ENCODE assay signal across 22 cellular contexts in the genomic region with DNA sequence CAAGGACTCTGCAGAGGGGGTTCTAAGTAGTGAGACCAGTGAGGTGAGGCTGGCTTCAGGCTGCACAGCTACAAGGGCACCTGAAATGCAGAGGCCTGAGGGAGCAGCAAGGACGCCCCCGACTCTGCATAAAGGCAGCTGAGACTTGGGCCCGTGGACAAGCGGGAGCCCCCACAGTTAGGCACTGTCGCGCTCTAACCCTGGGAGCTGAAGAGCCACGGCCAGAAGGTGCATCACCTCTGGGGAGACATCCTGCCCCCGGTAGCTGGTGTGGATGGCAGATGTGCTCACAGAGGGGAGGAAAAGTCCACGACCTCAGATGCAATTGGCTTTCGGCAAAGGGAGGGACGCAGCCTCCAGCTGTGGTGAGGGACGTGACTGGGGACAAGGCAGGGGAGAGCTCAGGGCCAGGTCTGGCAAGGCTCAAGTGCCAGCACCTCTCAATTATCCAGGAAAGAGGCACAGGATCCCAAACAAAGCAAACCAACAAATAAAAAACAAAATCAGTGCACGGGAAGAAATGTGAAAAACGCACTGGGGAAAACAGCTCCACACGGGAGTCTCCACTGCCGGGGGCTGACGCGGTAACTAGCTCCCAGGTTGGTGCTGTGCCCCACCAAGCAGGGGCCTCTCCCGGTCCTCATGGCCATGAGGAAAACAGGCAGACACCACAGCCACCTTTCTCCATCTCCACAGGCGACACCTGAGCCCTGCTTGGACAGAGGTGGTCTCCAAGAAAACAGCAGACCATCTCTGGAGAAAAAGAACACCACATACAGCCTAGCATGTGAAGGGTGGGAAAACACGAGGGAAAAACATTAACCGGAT. TPM values are rescaled to one million over a fixed set of nuclear protein-coding genes. Genes with fewer than 3 reads are reported as not detected.
"Had no signal": no experiment of that assay in that cellular context is flagged by ENCODE, and none has a peak within 500 bp of the region (broad histone marks: within the 10 kb centered on the region; RNA-seq: fewer than 3 reads in every experiment).

No MANE protein-coding gene starts in this region.

- ATAC-seq: activated CD4-positive, CD25-positive, alpha-beta regulatory T cell treated with anti-CD3 and anti-CD28 coated beads, Interleukin-2, amount 50 U/mL, for 24 hours; activated naive CD8-positive, alpha-beta T cell treated with anti-CD3 and anti-CD28 coated beads, Interleukin-2, amount 50 U/mL, for 24 hours; left lung; naive thymus-derived CD4-positive, alpha-beta T cell had no signal

- DNase-seq: activated CD4-positive, alpha-beta T cell treated with anti-CD3 and anti-CD28 coated beads, Interleukin-2, amount 10 ng/mL, durations not matched to agents 7 days and 5 days; activated CD8-positive, alpha-beta memory T cell treated with anti-CD3 and anti-CD28 coated beads for 24 hours; activated CD8-positive, alpha-beta memory T cell treated with anti-CD3 and anti-CD28 coated beads, Interleukin-2, amount 50 U/mL, for 48 hours; activated effector memory CD4-positive, alpha-beta T cell treated with Interleukin-2 at 50 U/mL for 16 hours; activated naive CD4-positive, alpha-beta T cell treated with anti-CD3 and anti-CD28 coated beads, Interleukin-2, amount 10 ng/mL, durations not matched to agents 7 days and 5 days; activated naive CD8-positive, alpha-beta T cell treated with anti-CD3 and anti-CD28 coated beads, Interleukin-2, amount 50 U/mL, for 24 hours; activated T-cell treated with anti-CD3 and anti-CD28 coated beads, Interleukin-2, amount 50 U/mL, for 48 hours; brain microvascular endothelial cell; cerebellar nuclear complex; effector CD4-positive, alpha-beta T cell; mesenchymal stem cell; naive thymus-derived CD4-positive, alpha-beta T cell; posterior cingulate gyrus; retina; SJCRH30; transverse colon had no signal

- H3K27me3 Mint-ChIP-seq: activated CD4-positive, alpha-beta T cell treated with anti-CD3 and anti-CD28 coated beads, Interleukin-2, amount 10 ng/mL, durations not matched to agents 7 days and 5 days; activated naive CD4-positive, alpha-beta T cell treated with anti-CD3 and anti-CD28 coated beads, Interleukin-2, amount 10 ng/mL, durations not matched to agents 7 days and 5 days; activated naive CD8-positive, alpha-beta T cell treated with anti-CD3 and anti-CD28 coated beads, Interleukin-2, amount 50 U/mL, for 24 hours; naive thymus-derived CD4-positive, alpha-beta T cell; stimulated activated naive CD8-positive, alpha-beta T cell treated with anti-CD3 and anti-CD28 coated beads, Interleukin-15, Interleukin-2, amounts not matched to agents 100 ng/mL and 50 ng/mL, for 24 hours had no signal

- H3K27ac Mint-ChIP-seq: activated CD4-positive, alpha-beta T cell treated with anti-CD3 and anti-CD28 coated beads, Interleukin-2, amount 10 ng/mL, durations not matched to agents 7 days and 5 days; activated naive CD4-positive, alpha-beta T cell treated with anti-CD3 and anti-CD28 coated beads, Interleukin-2, amount 10 ng/mL, durations not matched to agents 7 days and 5 days; activated naive CD8-positive, alpha-beta T cell treated with anti-CD3 and anti-CD28 coated beads, Interleukin-2, amount 50 U/mL, for 24 hours; stimulated activated naive CD8-positive, alpha-beta T cell treated with anti-CD3 and anti-CD28 coated beads, Interleukin-15, Interleukin-2, amounts not matched to agents 100 ng/mL and 50 ng/mL, for 24 hours; T-helper 1 cell treated with Interleukin-12 subunit alpha and Interleukin-12 subunit beta and Interleukin-4 antibody, amounts not matched to agents 30 μg/mL and 1 μg/mL, for 36 hours had no signal

- H3K4me3 ChIP-seq: esophagus muscularis mucosa, left lung, SJCRH30, suprapubic skin, transverse colon had no signal

- H3K4me3 Mint-ChIP-seq: activated CD4-positive, alpha-beta T cell treated with anti-CD3 and anti-CD28 coated beads, Interleukin-2, amount 10 ng/mL, durations not matched to agents 7 days and 5 days; activated naive CD4-positive, alpha-beta T cell treated with anti-CD3 and anti-CD28 coated beads, Interleukin-2, amount 10 ng/mL, durations not matched to agents 7 days and 5 days; activated naive CD8-positive, alpha-beta T cell treated with anti-CD3 and anti-CD28 coated beads, Interleukin-2, amount 50 U/mL, for 24 hours; stimulated activated naive CD8-positive, alpha-beta T cell treated with anti-CD3 and anti-CD28 coated beads, Interleukin-15, Interleukin-2, amounts not matched to agents 100 ng/mL and 50 ng/mL, for 24 hours; T-helper 1 cell treated with Interleukin-12 subunit alpha and Interleukin-12 subunit beta and Interleukin-4 antibody, amounts not matched to agents 30 μg/mL and 1 μg/mL, for 36 hours had no signal

- H3K4me1 ChIP-seq: SJCRH30, suprapubic skin, transverse colon had no signal

- H3K9me3 Mint-ChIP-seq: activated CD4-positive, alpha-beta T cell treated with anti-CD3 and anti-CD28 coated beads, Interleukin-2, amount 10 ng/mL, durations not matched to agents 7 days and 5 days; activated naive CD4-positive, alpha-beta T cell treated with anti-CD3 and anti-CD28 coated beads, Interleukin-2, amount 10 ng/mL, durations not matched to agents 7 days and 5 days; activated naive CD8-positive, alpha-beta T cell treated with anti-CD3 and anti-CD28 coated beads, Interleukin-2, amount 50 U/mL, for 24 hours; T-helper 1 cell treated with Interleukin-12 subunit alpha and Interleukin-12 subunit beta and Interleukin-4 antibody, amounts not matched to agents 30 μg/mL and 1 μg/mL, for 36 hours had no signal

- H3K27ac ChIP-seq: brain microvascular endothelial cell, SJCRH30, suprapubic skin, transverse colon had no signal

- H3K4me1 Mint-ChIP-seq: activated naive CD4-positive, alpha-beta T cell treated with anti-CD3 and anti-CD28 coated beads, Interleukin-2, amount 10 ng/mL, durations not matched to agents 7 days and 5 days; activated naive CD8-positive, alpha-beta T cell treated with anti-CD3 and anti-CD28 coated beads, Interleukin-2, amount 50 U/mL, for 24 hours had no signal

- H3K9me3 ChIP-seq: SJCRH30, suprapubic skin, transverse colon had no signal

- H3K27me3 ChIP-seq: brain microvascular endothelial cell, esophagus muscularis mucosa, left lung, SJCRH30, suprapubic skin, transverse colon had no signal

RNA-seq across cellular contexts. Expression of a gene that starts 23.0 kb away (rescaled TPM):
- polyA plus RNA-seq: naive thymus-derived CD4-positive, alpha-beta T cell had no signal
